In genomic region chr10:78044179-78044578, GRCh38 we compare ENCODE assay signal across 15 cellular contexts. TPM values are rescaled to one million over a fixed set of nuclear protein-coding genes. Genes with fewer than 3 reads are reported as not detected.
DNase-seq lines count a peak whose midpoint lies in the region; ATAC-seq and TF ChIP-seq lines count a peak whose summit lies in the region.
"Had no signal": no experiment of that assay in that cellular context is flagged by ENCODE, and none has a peak within 500 bp of the region (broad histone marks: within the 10 kb centered on the region; RNA-seq: fewer than 3 reads in every experiment).

No MANE protein-coding gene starts in this region.

- no peaks in the 10 kb centered on the region for H3K27me3 ChIP-seq in cardiac muscle cell
- H3K27me3 ChIP-seq in PC-3 (ENCODE audit: low read length) = no peaks in the 10 kb centered on the region
- H3K27me3 ChIP-seq in body of pancreas = no peaks in the 10 kb centered on the region
- H3K27me3 ChIP-seq in H7 (ENCODE audit: control insufficient read depth, insufficient read depth, low read length) = no peaks in the 10 kb centered on the region
- no peaks in the 10 kb centered on the region for H3K27me3 ChIP-seq in adrenal gland
- H3K27me3 ChIP-seq: pancreas had no signal

- TF ChIP-seq POLR2A in body of pancreas (IDR thresholded peaks at IDR 0.05) (peak in 2 of 3 donors; percentile 7 to 11), adrenal gland (IDR thresholded peaks at IDR 0.05) (no peak)

- H3K9me3 Mint-ChIP-seq in stimulated activated naive CD8-positive, alpha-beta T cell treated with anti-CD3 and anti-CD28 coated beads, Interleukin-15, amount 100 ng/mL, for 72 hours = no peaks in the 10 kb centered on the region
- H3K9me3 Mint-ChIP-seq: activated naive CD8-positive, alpha-beta T cell treated with anti-CD3 and anti-CD28 coated beads, Interleukin-2, amount 10 ng/mL, durations not matched to agents 7 days and 5 days had no signal

- H3K9ac ChIP-seq in PC-3 (ENCODE audit: low read length) = no peak overlapping the region

- H3K4me1 ChIP-seq in cardiac muscle cell (ENCODE audit: low read depth) (peaks cover 28% of the 10 kb centered on the region), PC-3 (ENCODE audit: insufficient read depth, low read length) (no peaks in the 10 kb centered on the region), body of pancreas (peaks cover under 1% of the 10 kb centered on the region), adrenal gland (replicated peaks in 1 of 2) (peaks cover 0 to 14% of the 10 kb centered on the region in 2 donors)

- H3K4me3 Mint-ChIP-seq in stimulated activated naive CD8-positive, alpha-beta T cell treated with anti-CD3 and anti-CD28 coated beads, Interleukin-15, amount 100 ng/mL, for 72 hours = no peak overlapping the region
- H3K4me3 Mint-ChIP-seq: activated naive CD8-positive, alpha-beta T cell treated with anti-CD3 and anti-CD28 coated beads, Interleukin-2, amount 10 ng/mL, durations not matched to agents 7 days and 5 days had no signal

- no peak for ATAC-seq in left cardiac atrium
- ATAC-seq in PC-3 = peak; percentile 2
- ATAC-seq in body of pancreas = no peak
- ATAC-seq in stimulated activated naive CD8-positive, alpha-beta T cell treated with anti-CD3 and anti-CD28 coated beads, Interleukin-15, amount 100 ng/mL, for 72 hours = no peak

- H3K79me2 ChIP-seq in PC-3 (ENCODE audit: low read length) = peaks cover 28% of the 10 kb centered on the region

- peaks cover 53% of the 10 kb centered on the region for H3F3A ChIP-seq in PC-3 (ENCODE audit: low read length, unreplicated experiment)

- TF ChIP-seq CTCF in cardiac muscle cell (IDR thresholded peaks at IDR 0.05; ENCODE audit: low read depth, low read length) (no peak), PC-3 (conservative IDR thresholded peaks at IDR 0.05; ENCODE audit: low read depth, low read length) (no peak), body of pancreas (IDR thresholded peaks at IDR 0.05) (no peak), adrenal gland (IDR thresholded peaks at IDR 0.05) (no peak)

- no peak for DNase-seq in cardiac muscle cell (ENCODE audit: low read depth in 1 of 2, low spot score in 1 of 2)
- DNase-seq in left cardiac atrium = no peak
- DNase-seq in PC-3 = peak; percentile 47
- DNase-seq in body of pancreas = no peak
- no peak for DNase-seq in stimulated activated naive CD8-positive, alpha-beta T cell treated with anti-CD3 and anti-CD28 coated beads, Interleukin-15, amount 100 ng/mL, for 72 hours
- no peak for DNase-seq in AG08396 (ENCODE audit: low spot score)
- DNase-seq in H7 = no peak
- no peak for DNase-seq in adrenal gland
- DNase-seq: activated naive CD8-positive, alpha-beta T cell treated with anti-CD3 and anti-CD28 coated beads, Interleukin-2, amount 10 ng/mL, durations not matched to agents 7 days and 5 days; DMS79 treated with DMSO at 0.1 percent for 48 hours; midbrain; NCI-H187; pancreas; T-helper 9 cell had no signal

- no peak overlapping the region for H3K4me2 ChIP-seq in PC-3 (ENCODE audit: low read length)
- H3K4me2 ChIP-seq: smooth muscle cell had no signal

- CTCF ChIA-PET in PC-3 (lab: Charles Lee) = no interaction called here

- peak overlapping the region; percentile 6 to 9 for H3K27ac Mint-ChIP-seq in stimulated activated naive CD8-positive, alpha-beta T cell treated with anti-CD3 and anti-CD28 coated beads, Interleukin-15, amount 100 ng/mL, for 72 hours

- peaks cover 20% of the 10 kb centered on the region for H3K36me3 ChIP-seq in cardiac muscle cell
- peaks cover 36% of the 10 kb centered on the region for H3K36me3 ChIP-seq in PC-3 (ENCODE audit: low read depth, low read length)
- peaks cover 8 to 19% of the 10 kb centered on the region in 2 donors for H3K36me3 ChIP-seq in body of pancreas (replicated peaks in 1 of 2; ENCODE audit: insufficient read depth in 1 of 2, low read depth in 2 of 2)
- H3K36me3 ChIP-seq in H7 (replicated peaks; ENCODE audit: control insufficient read depth, insufficient read depth, low read length) = peaks cover 31% of the 10 kb centered on the region
- peaks cover 0 to 34% of the 10 kb centered on the region in 2 donors for H3K36me3 ChIP-seq in adrenal gland (replicated peaks in 1 of 2)

- H3K27me3 Mint-ChIP-seq in stimulated activated naive CD8-positive, alpha-beta T cell treated with anti-CD3 and anti-CD28 coated beads, Interleukin-15, amount 100 ng/mL, for 72 hours = no peaks in the 10 kb centered on the region
- H3K27me3 Mint-ChIP-seq: activated naive CD8-positive, alpha-beta T cell treated with anti-CD3 and anti-CD28 coated beads, Interleukin-2, amount 10 ng/mL, durations not matched to agents 7 days and 5 days had no signal

- H3K9me2 ChIP-seq in PC-3 (replicated peaks; ENCODE audit: low read length) = no peaks in the 10 kb centered on the region

- BruUV-seq in PC-3 (replicated peaks; lab: Mats Ljungman, UMichigan) = no TSS peak

- no peak overlapping the region for H2AFZ ChIP-seq in PC-3 (ENCODE audit: low read length)

- H3K9me3 ChIP-seq in cardiac muscle cell (ENCODE audit: low read depth) (no peaks in the 10 kb centered on the region), PC-3 (ENCODE audit: low read length) (no peaks in the 10 kb centered on the region), body of pancreas (no peaks in the 10 kb centered on the region), adrenal gland (replicated peaks in 1 of 3) (no peaks in the 10 kb centered on the region)
- H3K9me3 ChIP-seq: pancreas had no signal

- peaks cover 62% of the 10 kb centered on the region for H3K4me1 Mint-ChIP-seq in stimulated activated naive CD8-positive, alpha-beta T cell treated with anti-CD3 and anti-CD28 coated beads, Interleukin-15, amount 100 ng/mL, for 72 hours

- H3K27ac ChIP-seq in cardiac muscle cell (peak overlapping the region; percentile 50), PC-3 (ENCODE audit: low read length) (no peak overlapping the region), body of pancreas (no peak overlapping the region), adrenal gland (peak overlapping the region in 1 of 5 donors; percentile 11)
- H3K27ac ChIP-seq: pancreas had no signal

- POLR2A ChIA-PET in PC-3 (lab: Charles Lee; ENCODE audit: unreplicated experiment) = no interaction called here

- intact Hi-C loops in left cardiac atrium (cut with DNase I) = loop anchor here in 1 of 2 donors (10.0 kb wide), 1 partner anchor 611 kb away; no protein-coding TSS in a partner anchor
- intact Hi-C loops in PC-3 (cut with micrococcal nuclease) = loop anchor here (10.0 kb wide), 2 partner anchors 761 to 1401 kb away; partner anchors contain the start of gene ZCCHC24
- intact Hi-C loops in body of pancreas (cut with DNase I) = loop anchor here (10.0 kb wide), 1 partner anchor 611 kb away; no protein-coding TSS in a partner anchor
- intact Hi-C loops in adrenal gland (cut with DNase I) = loop anchor here (10.0 kb wide), 3 partner anchors 251 to 611 kb away; no protein-coding TSS in a partner anchor

- peaks cover 51% of the 10 kb centered on the region for H4K20me1 ChIP-seq in PC-3 (ENCODE audit: low read length)

- no peak overlapping the region for H3K4me3 ChIP-seq in cardiac muscle cell
- H3K4me3 ChIP-seq in PC-3 (ENCODE audit: low read length) = no peak overlapping the region
- H3K4me3 ChIP-seq in body of pancreas = no peak overlapping the region
- H3K4me3 ChIP-seq in H7 (ENCODE audit: insufficient read depth, low read depth, low read length) = no peak overlapping the region
- H3K4me3 ChIP-seq in adrenal gland = no peak overlapping the region
- H3K4me3 ChIP-seq: pancreas, smooth muscle cell had no signal

RNA-seq across cellular contexts. Expression of gene RPS24, which starts 10.5 kb away (rescaled TPM):
- total RNA-seq in cardiac muscle cell = 1,990 and 2,002 TPM in 2 replicates
- 526 and 543 TPM in 2 replicates for polyA plus RNA-seq in cardiac muscle cell
- total RNA-seq in left cardiac atrium = 100 to 1,000 TPM; 889 to 894 TPM
- total RNA-seq in PC-3 (2014; rRNA removed) = 7,274 and 9,576 TPM in 2 replicates
- total RNA-seq in body of pancreas = 1,000 to 10,000 TPM; 1,428 to 1,609 TPM
- 1,301 and 1,944 TPM in 2 replicates for total RNA-seq in H7 (2014; rRNA removed; shearing (Covaris generic))
- 1,000 to 10,000 TPM; 1,129 to 2,121 (median 1,401) TPM for total RNA-seq in adrenal gland
- polyA plus RNA-seq in adrenal gland = 1,000 to 10,000 TPM; 3,413 to 4,974 (median 3,878) TPM

RNA-seq across cellular contexts. Expression of gene POLR3A, which starts 14.9 kb away (rescaled TPM):
- 15.5 and 19.5 TPM in 2 replicates for total RNA-seq in cardiac muscle cell
- polyA plus RNA-seq in cardiac muscle cell = 16.8 and 22.4 TPM in 2 replicates
- 10 to 100 TPM in 1 of 2 donors, 1 to 10 TPM in 1; 9.7 to 10.2 TPM for total RNA-seq in left cardiac atrium
- total RNA-seq in PC-3 (2014; rRNA removed) = 97.0 and 97.2 TPM in 2 replicates
- 10 to 100 TPM in 1 of 2 donors, 1 to 10 TPM in 1; 7.9 to 10.4 TPM for total RNA-seq in body of pancreas
- 12.3 and 14.3 TPM in 2 replicates for total RNA-seq in H7 (2014; rRNA removed; shearing (Covaris generic))
- 10 to 100 TPM in 7 of 8 donors, 1 to 10 TPM in 1; 9.6 to 18.4 (median 15.5) TPM for total RNA-seq in adrenal gland
- 10 to 100 TPM in 1 of 3 donors, 1 to 10 TPM in 2; 6.8 to 11.7 (median 7.0) TPM for polyA plus RNA-seq in adrenal gland

Comparison
In these comparisons a context has a peak if more than half of its experiments do, and no peak if none do; other contexts are left out.
1. POLR2A ChIP-seq: peak in body of pancreas (2 of 3); none in adrenal gland (0 of 2).